In genomic region chr12:47900480-47901129, GRCh38 we compare ENCODE assay signal across 8 cellular contexts. TPM values are rescaled to one million over a fixed set of nuclear protein-coding genes. Genes with fewer than 3 reads are reported as not detected.
A peak's percentile ranks its signal among the peaks of the same experiment; 100 is the strongest.
DNase-seq lines count a peak whose midpoint lies in the region; ATAC-seq and TF ChIP-seq lines count a peak whose summit lies in the region.

No MANE protein-coding gene starts in this region.

- no peaks in the 10 kb centered on the region for H3K9me3 ChIP-seq in PC-9 (ENCODE audit: insufficient read depth, low read depth)

- peaks cover 4% of the 10 kb centered on the region; the same call in 1 of the 2 replicates for H3K36me3 ChIP-seq in PC-9 (ENCODE audit: low read depth)

- TF ChIP-seq CTCF in GM12875 (IDR thresholded peaks at IDR 0.05; ENCODE audit: borderline replicate concordance, insufficient read depth, low read depth, low read length) (peak; percentile 22; the same call in 1 of the 2 replicates), PC-9 (conservative IDR thresholded peaks at IDR 0.05) (peak; percentile 66), foreskin fibroblast (IDR thresholded peaks at IDR 0.05; ENCODE audit: low read depth, low read length) (no peak)

- no peak overlapping the region for H2AFZ ChIP-seq in PC-9

- H3K27ac ChIP-seq in PC-9: peak overlapping the region; percentile 8

- intact Hi-C loops in PC-9 (cut with micrococcal nuclease; ENCODE audit: unreplicated experiment): loop anchor here (1.0 to 10.0 kb wide), 6 partner anchors 49 to 717 kb away; partner anchors contain the start of genes ASB8, SENP1 and TMEM106C

- H3K79me2 ChIP-seq in PC-9 (ENCODE audit: low read depth): peaks cover 58% of the 10 kb centered on the region

- H3K4me1 ChIP-seq in PC-9 (replicated peaks; ENCODE audit: insufficient read depth): peaks cover 72% of the 10 kb centered on the region

- H4K20me1 ChIP-seq in PC-9 (ENCODE audit: insufficient read depth): no peaks in the 10 kb centered on the region

- POLR2A ChIA-PET in PC-9 (lab: Charles Lee; ENCODE audit: unreplicated experiment) (no interaction called here), HEK293T (lab: Yijun Ruan, JAX) (interaction anchor here (1.1 kb wide), 1 partner anchor 49 kb away, joined by 3 read pairs; no protein-coding TSS in a partner anchor)

- CTCF ChIA-PET in PC-9 (lab: Charles Lee) (interaction anchor here (0.8 to 1.8 kb wide), 3 partner anchors 46 to 149 kb away, joined by 3 to 8 read pairs (median 4); no protein-coding TSS in a partner anchor), HEK293T (lab: Yijun Ruan, JAX) (no interaction called here)

- no peak for ATAC-seq in HG02885 (IDR thresholded peaks at IDR 0.05; ENCODE audit: poor library complexity, unreplicated experiment)

- H3K4me3 ChIP-seq in GM12875 (ENCODE audit: low read depth, low read length) (no peak overlapping the region), PC-9 (no peak overlapping the region), foreskin fibroblast (ENCODE audit: low read depth in 1 of 2, low read length in 2 of 2) (no peak overlapping the region)

- peaks cover 47% of the 10 kb centered on the region for H3F3A ChIP-seq in PC-9 (ENCODE audit: insufficient read depth, low read depth)

- peak; percentile 20 for DNase-seq in AG20443 (ENCODE audit: low spot score)
- DNase-seq in PC-9: peak; percentile 75 to 93
- DNase-seq in iPS-NIHi11 (ENCODE audit: low spot score): peak; percentile 47
- no peak for DNase-seq in HEK293T (ENCODE audit: extremely low spot score)
- no peak for DNase-seq in foreskin fibroblast
- no peak for DNase-seq in stimulated activated CD4-positive, alpha-beta T cell treated with anti-CD3 and anti-CD28 coated beads, Interleukin-1b, Interleukin-23, amount 100 ng/mL, for 48 hours

- no TSS peak for BruUV-seq in PC-9 (replicated peaks; lab: Mats Ljungman, UMichigan)

- H3K27me3 ChIP-seq in PC-9 (ENCODE audit: insufficient read depth, low read depth): no peaks in the 10 kb centered on the region

- peak overlapping the region; percentile 57 for H3K4me2 ChIP-seq in PC-9

- H3K9me2 ChIP-seq in PC-9 (ENCODE audit: insufficient read depth): no peaks in the 10 kb centered on the region

TF ChIP-seq in HEK293T, 16 proteins besides CTCF, POLR2A, EP300 and RAD21:
- TF ChIP-seq FOXA1 (IDR thresholded peaks at IDR 0.05) (no peak), L3MBTL2 (conservative IDR thresholded peaks at IDR 0.05) (no peak), SUZ12 (IDR thresholded peaks at IDR 0.05) (no peak), LEF1 (IDR thresholded peaks at IDR 0.05; ENCODE audit: borderline replicate concordance) (no peak), FOXK2 (IDR thresholded peaks at IDR 0.05) (no peak), HDGF (IDR thresholded peaks at IDR 0.05; ENCODE audit: borderline replicate concordance) (no peak), NFRKB (IDR thresholded peaks at IDR 0.05) (no peak), FOXM1 (IDR thresholded peaks at IDR 0.05; ENCODE audit: borderline replicate concordance) (no peak), CTBP1 (IDR thresholded peaks at IDR 0.05; ENCODE audit: borderline replicate concordance) (no peak), ARNT (IDR thresholded peaks at IDR 0.05) (no peak), SP1 (IDR thresholded peaks at IDR 0.05) (no peak), ZNF384 (IDR thresholded peaks at IDR 0.05) (no peak), PKNOX1 (IDR thresholded peaks at IDR 0.05) (no peak), TARDBP (IDR thresholded peaks at IDR 0.05) (no peak), ELF4 (IDR thresholded peaks at IDR 0.05) (no peak), BHLHE40 (IDR thresholded peaks at IDR 0.05; ENCODE audit: borderline replicate concordance) (no peak)

RNA-seq across cellular contexts. Expression of gene VDR, which starts 4.2 kb away (rescaled TPM):
- 7.5 and 12.3 TPM in 2 replicates for total RNA-seq in PC-9 (2021)

Comparison
In these comparisons a context has a peak if more than half of its experiments do, and no peak if none do; other contexts are left out.
1. DNase-seq: peak in AG20443 (single experiment), PC-9 (2 of 2) and iPS-NIHi11 (single experiment); none in HEK293T (single experiment), foreskin fibroblast (0 of 2) and stimulated activated CD4-positive, alpha-beta T cell treated with anti-CD3 and anti-CD28 coated beads, Interleukin-1b, Interleukin-23, amount 100 ng/mL, for 48 hours (single experiment).